ENCODE assay signal across 8 cellular contexts in the genomic region with DNA sequence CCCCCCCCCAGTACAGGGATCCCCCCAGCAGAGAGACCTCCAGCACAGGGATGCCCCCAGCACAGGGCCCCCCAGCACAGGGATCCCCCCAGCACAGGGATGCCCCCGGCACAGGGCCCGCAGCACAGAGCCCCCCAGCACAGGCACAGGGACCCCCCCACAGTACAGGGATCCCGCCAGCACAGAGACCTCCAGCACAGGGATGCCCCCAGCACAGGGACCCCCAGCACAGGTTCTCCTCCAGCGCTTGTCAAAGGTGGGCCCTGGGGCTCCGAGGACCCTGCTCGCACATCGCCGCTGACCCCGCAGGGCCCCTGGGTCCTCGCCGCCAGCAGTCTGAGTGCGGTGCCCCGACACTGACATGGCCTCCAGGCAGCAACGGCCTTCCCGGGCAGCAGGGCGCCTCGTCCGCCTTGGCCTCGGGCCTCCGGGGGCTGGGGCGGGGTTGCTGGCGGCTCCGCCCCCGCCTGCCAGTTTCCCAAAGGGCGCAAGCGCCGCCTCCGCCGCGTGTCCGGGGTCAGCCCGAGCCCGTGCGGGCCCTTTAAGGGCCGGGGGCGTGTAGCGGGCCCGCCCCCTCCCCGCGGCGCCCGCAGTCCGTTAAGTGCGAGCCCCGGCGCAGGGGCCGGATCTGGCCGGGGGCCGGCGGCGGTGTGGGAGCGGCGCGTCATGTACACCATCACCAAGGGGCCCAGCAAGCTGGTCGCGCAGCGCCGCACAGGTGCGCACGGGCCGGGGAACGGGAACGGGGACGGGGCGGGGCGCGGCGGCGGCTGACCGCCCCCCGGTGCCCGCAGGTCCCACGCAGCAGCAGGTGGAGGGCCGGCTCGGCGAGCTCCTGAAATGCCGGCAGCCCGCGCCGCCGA. TPM values are rescaled to one million over a fixed set of nuclear protein-coding genes. Genes with fewer than 3 reads are reported as not detected.
DNase-seq lines count a peak whose midpoint lies in the region; ATAC-seq and TF ChIP-seq lines count a peak whose summit lies in the region.

A gene with protein sequence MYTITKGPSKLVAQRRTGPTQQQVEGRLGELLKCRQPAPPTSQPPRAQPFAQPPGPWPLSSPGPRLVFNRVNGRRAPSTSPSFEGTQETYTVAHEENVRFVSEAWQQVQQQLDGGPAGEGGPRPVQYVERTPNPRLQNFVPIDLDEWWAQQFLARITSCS (plus strand): TSS at position 503 of the 863 bp plus-strand sequence. CDS start 164 bp downstream, at position 667.

- DNase-seq in CD4-positive, CD25-positive, alpha-beta regulatory T cell = peak; percentile 51 to 72 (median 58)
- DNase-seq in HuH-7 (ENCODE audit: low spot score) = peak; percentile 86
- peak; percentile 70 to 77 for DNase-seq in SHP77 (lab: John Stamatoyannopoulos, UW)
- peak; percentile 37 for DNase-seq in activated gamma-delta T cell treated with anti-CD3 and anti-CD28 coated beads, Interleukin-2, amount 50 U/mL, for 16 hours (ENCODE audit: low read depth)
- DNase-seq in foreskin melanocyte = peak; percentile 55
- peak; percentile 90 for DNase-seq in neural progenitor cell (ENCODE audit: low spot score)
- peak; percentile 52 for DNase-seq in superior temporal gyrus (ENCODE audit: extremely low spot score)

- H3K4me2 ChIP-seq in neural progenitor cell = peak within 1 kb of the TSS; percentile 95

- H3K4me3 Mint-ChIP-seq in CD4-positive, CD25-positive, alpha-beta regulatory T cell = peak within 1 kb of the TSS in 3 of 4 donors; percentile 59 to 82 (median 76)
- H3K4me3 Mint-ChIP-seq in neural progenitor cell = peak within 1 kb of the TSS; percentile 79

- H3K27ac ChIP-seq in CD4-positive, CD25-positive, alpha-beta regulatory T cell (ENCODE audit: insufficient read depth, low read length, poor library complexity, severe bottlenecking) = peak within 1 kb of the TSS; percentile 14
- no peak within 1 kb of the TSS for H3K27ac ChIP-seq in neural progenitor cell

- peak; percentile 13 to 22 for ATAC-seq in CD4-positive, CD25-positive, alpha-beta regulatory T cell (ENCODE audit: low read depth in 2 of 2)
- peak; percentile 47 for ATAC-seq in GM19452 (IDR thresholded peaks at IDR 0.05; ENCODE audit: unreplicated experiment)

- H3K9me3 ChIP-seq in CD4-positive, CD25-positive, alpha-beta regulatory T cell (ENCODE audit: control insufficient read depth in 2 of 2, low read length in 2 of 2) = peaks cover 0 to 4% of the 10 kb centered on the region in 2 experiments
- no peaks in the 10 kb centered on the region for H3K9me3 ChIP-seq in neural progenitor cell (ENCODE audit: low read depth)

- peaks cover 22% of the 10 kb centered on the region for H3K4me1 ChIP-seq in CD4-positive, CD25-positive, alpha-beta regulatory T cell (ENCODE audit: control insufficient read depth, insufficient read depth, low read length, poor library complexity, severe bottlenecking)
- peaks cover 17% of the 10 kb centered on the region for H3K4me1 ChIP-seq in neural progenitor cell

- no peaks in the 10 kb centered on the region for H3K27me3 ChIP-seq in CD4-positive, CD25-positive, alpha-beta regulatory T cell (ENCODE audit: control insufficient read depth, insufficient read depth, low read length)
- H3K27me3 ChIP-seq in neural progenitor cell = peaks cover 34% of the 10 kb centered on the region

- H2AFZ ChIP-seq in neural progenitor cell (replicated peaks) = peak within 1 kb of the TSS; percentile 85

- TF ChIP-seq CTCF in neural progenitor cell (IDR thresholded peaks at IDR 0.05) = no peak

- H3K4me1 Mint-ChIP-seq in CD4-positive, CD25-positive, alpha-beta regulatory T cell = peaks cover 0 to 24% (median 2%) of the 10 kb centered on the region in 4 donors
- H3K4me1 Mint-ChIP-seq in neural progenitor cell = peaks cover 28% of the 10 kb centered on the region

- peaks cover 32% of the 10 kb centered on the region for H3F3A ChIP-seq in neural progenitor cell (ENCODE audit: low read depth)

- H3K36me3 ChIP-seq in CD4-positive, CD25-positive, alpha-beta regulatory T cell (ENCODE audit: control insufficient read depth, insufficient read depth, low read length) = no peaks in the 10 kb centered on the region
- H3K36me3 ChIP-seq in neural progenitor cell = no peaks in the 10 kb centered on the region

- no peak within 1 kb of the TSS for H3K4me3 ChIP-seq in CD4-positive, CD25-positive, alpha-beta regulatory T cell (ENCODE audit: low read depth, low read length)
- H3K4me3 ChIP-seq in neural progenitor cell = peak within 1 kb of the TSS; percentile 74

- no peak within 1 kb of the TSS for H3K9ac ChIP-seq in neural progenitor cell

- peaks cover 4% of the 10 kb centered on the region for H3K27me3 Mint-ChIP-seq in CD4-positive, CD25-positive, alpha-beta regulatory T cell
- peaks cover 10% of the 10 kb centered on the region for H3K27me3 Mint-ChIP-seq in neural progenitor cell (ENCODE audit: insufficient read depth, low read depth)

- H3K36me3 Mint-ChIP-seq in CD4-positive, CD25-positive, alpha-beta regulatory T cell = no peaks in the 10 kb centered on the region
- peaks cover 2% of the 10 kb centered on the region for H3K36me3 Mint-ChIP-seq in neural progenitor cell

- H3K27ac Mint-ChIP-seq in CD4-positive, CD25-positive, alpha-beta regulatory T cell = no peak within 1 kb of the TSS
- no peak within 1 kb of the TSS for H3K27ac Mint-ChIP-seq in neural progenitor cell

- H4K20me1 ChIP-seq in neural progenitor cell (ENCODE audit: low read depth) = peaks cover 8% of the 10 kb centered on the region

- H3K9me3 Mint-ChIP-seq in CD4-positive, CD25-positive, alpha-beta regulatory T cell = peaks cover 0 to 2% (median 0%) of the 10 kb centered on the region in 7 donors
- H3K9me3 Mint-ChIP-seq in neural progenitor cell = peaks cover 2% of the 10 kb centered on the region

- H3K79me2 ChIP-seq in neural progenitor cell (ENCODE audit: low read depth) = no peaks in the 10 kb centered on the region

RNA-seq across cellular contexts. Expression of the gene that starts here (rescaled TPM):
- total RNA-seq in CD4-positive, CD25-positive, alpha-beta regulatory T cell = 10.5 TPM
- polyA plus RNA-seq in CD4-positive, CD25-positive, alpha-beta regulatory T cell = 10 to 100 TPM; 18.0 to 23.1 (median 18.4) TPM
- 1.5 and 4.7 TPM in 2 replicates for total RNA-seq in neural progenitor cell (ENCODE audit: low replicate concordance)

Comparison
In these comparisons a context has a peak if more than half of its experiments do, and no peak if none do; other contexts are left out.
1. DNase-seq: peak in every context shown above with its lines; median percentile 90 in neural progenitor cell; 86 in HuH-7; 74 in SHP77; 58 in CD4-positive, CD25-positive, alpha-beta regulatory T cell; 55 in foreskin melanocyte; 52 in superior temporal gyrus; 37 in activated gamma-delta T cell treated with anti-CD3 and anti-CD28 coated beads, Interleukin-2, amount 50 U/mL, for 16 hours.